In genomic region chr19:17863520-17864182, GRCh38 we compare ENCODE assay signal across 13 cellular contexts. TPM values are rescaled to one million over a fixed set of nuclear protein-coding genes. Genes with fewer than 3 reads are reported as not detected.
A peak's percentile ranks its signal among the peaks of the same experiment; 100 is the strongest.
DNase-seq lines count a peak whose midpoint lies in the region; ATAC-seq lines count a peak whose summit lies in the region.
"Had no signal": no experiment of that assay in that cellular context is flagged by ENCODE, and none has a peak within 500 bp of the region (broad histone marks: within the 10 kb centered on the region; RNA-seq: fewer than 3 reads in every experiment).

No MANE protein-coding gene starts in this region.

- peak overlapping the region; percentile 46 for H3K4me3 Mint-ChIP-seq in T-helper 2 cell treated with Interferon-gamma antibody and Interleukin-4, amounts not matched to agents 5 μg/mL and 100 μg/mL, for 36 hours
- peak overlapping the region; percentile 17 to 18 for H3K4me3 Mint-ChIP-seq in activated T-cell treated with anti-CD3 and anti-CD28 coated beads, Interleukin-2, amount 50 U/mL, for 72 hours
- H3K4me3 Mint-ChIP-seq in naive thymus-derived CD8-positive, alpha-beta T cell: peak overlapping the region in 4 of 10 donors; percentile 2 to 75 (median 20)
- H3K4me3 Mint-ChIP-seq: neural progenitor cell had no signal

- no peak for ATAC-seq in activated T-cell treated with anti-CD3 and anti-CD28 coated beads, Interleukin-2, amount 50 U/mL, for 72 hours (replicated peaks in 1 of 2)
- ATAC-seq in naive thymus-derived CD8-positive, alpha-beta T cell: no peak

- DNase-seq in T-helper 2 cell treated with Interferon-gamma antibody and Interleukin-4, amounts not matched to agents 5 μg/mL and 100 μg/mL, for 36 hours (ENCODE audit: low spot score): no peak
- no peak for DNase-seq in T-helper 2 cell
- peak; percentile 69 for DNase-seq in G401 (ENCODE audit: low spot score)
- no peak for DNase-seq in activated T-cell treated with anti-CD3 and anti-CD28 coated beads, Interleukin-2, amount 50 U/mL, for 72 hours
- DNase-seq in naive thymus-derived CD8-positive, alpha-beta T cell: no peak
- DNase-seq in effector CD8-positive, alpha-beta T cell (lab: John Stamatoyannopoulos, UW): no peak
- DNase-seq in DMS153 treated with DMSO at 0.1 percent for 48 hours (lab: John Stamatoyannopoulos, UW; ENCODE audit: unreplicated experiment): no peak
- no peak for DNase-seq in NOMO-1 (lab: John Stamatoyannopoulos, UW; ENCODE audit: unreplicated experiment in 2 of 2)
- DNase-seq: NCI-H1105 treated with DMSO at 0.1 percent for 48 hours; NCI-H774; stimulated activated naive CD4-positive, alpha-beta T cell had no signal

- POLR2A ChIA-PET in naive thymus-derived CD8-positive, alpha-beta T cell (lab: Charles Lee): interaction anchor here (1.1 to 4.0 kb wide), 3 partner anchors 8 to 137 kb away, joined by 3 to 12 read pairs (median 8); partner anchors contain the start of genes CCDC124 and SLC5A5

- H3K9me3 Mint-ChIP-seq in T-helper 2 cell treated with Interferon-gamma antibody and Interleukin-4, amounts not matched to agents 5 μg/mL and 100 μg/mL, for 36 hours: no peaks in the 10 kb centered on the region
- H3K9me3 Mint-ChIP-seq in activated T-cell treated with anti-CD3 and anti-CD28 coated beads, Interleukin-2, amount 50 U/mL, for 72 hours: no peaks in the 10 kb centered on the region
- no peaks in the 10 kb centered on the region for H3K9me3 Mint-ChIP-seq in naive thymus-derived CD8-positive, alpha-beta T cell
- H3K9me3 Mint-ChIP-seq: neural progenitor cell had no signal

- peaks cover 15% of the 10 kb centered on the region for H3K4me1 Mint-ChIP-seq in T-helper 2 cell treated with Interferon-gamma antibody and Interleukin-4, amounts not matched to agents 5 μg/mL and 100 μg/mL, for 36 hours (ENCODE audit: low read depth)
- H3K4me1 Mint-ChIP-seq in activated T-cell treated with anti-CD3 and anti-CD28 coated beads, Interleukin-2, amount 50 U/mL, for 72 hours (ENCODE audit: low read depth): peaks cover 36% of the 10 kb centered on the region
- H3K4me1 Mint-ChIP-seq in naive thymus-derived CD8-positive, alpha-beta T cell: peaks cover 21 to 35% (median 32%) of the 10 kb centered on the region in 4 donors

- in situ Hi-C loops in G401 (cut with HindIII; ENCODE audit: low sequenced_read_pairs): no loop called here

- no peaks in the 10 kb centered on the region for H3K27me3 Mint-ChIP-seq in T-helper 2 cell treated with Interferon-gamma antibody and Interleukin-4, amounts not matched to agents 5 μg/mL and 100 μg/mL, for 36 hours (ENCODE audit: low read depth)
- no peaks in the 10 kb centered on the region for H3K27me3 Mint-ChIP-seq in activated T-cell treated with anti-CD3 and anti-CD28 coated beads, Interleukin-2, amount 50 U/mL, for 72 hours (ENCODE audit: low read depth)
- no peaks in the 10 kb centered on the region for H3K27me3 Mint-ChIP-seq in naive thymus-derived CD8-positive, alpha-beta T cell

- H3K36me3 Mint-ChIP-seq in T-helper 2 cell treated with Interferon-gamma antibody and Interleukin-4, amounts not matched to agents 5 μg/mL and 100 μg/mL, for 36 hours (ENCODE audit: low read depth): peaks cover 56% of the 10 kb centered on the region
- peaks cover 14 to 17% of the 10 kb centered on the region in 2 donors for H3K36me3 Mint-ChIP-seq in activated T-cell treated with anti-CD3 and anti-CD28 coated beads, Interleukin-2, amount 50 U/mL, for 72 hours (ENCODE audit: insufficient read depth in 2 of 2)
- H3K36me3 Mint-ChIP-seq in naive thymus-derived CD8-positive, alpha-beta T cell: peaks cover 5 to 45% (median 6%) of the 10 kb centered on the region in 3 donors

- peak overlapping the region; percentile 36 for H3K27ac Mint-ChIP-seq in T-helper 2 cell treated with Interferon-gamma antibody and Interleukin-4, amounts not matched to agents 5 μg/mL and 100 μg/mL, for 36 hours
- peak overlapping the region; percentile 33 for H3K27ac Mint-ChIP-seq in activated T-cell treated with anti-CD3 and anti-CD28 coated beads, Interleukin-2, amount 50 U/mL, for 72 hours
- peak overlapping the region in 6 of 10 donors; percentile 15 to 70 (median 50) for H3K27ac Mint-ChIP-seq in naive thymus-derived CD8-positive, alpha-beta T cell
- H3K27ac Mint-ChIP-seq: neural progenitor cell had no signal

RNA-seq across cellular contexts. Expression of gene RPL18A, which starts 3.9 kb away (rescaled TPM):
- 1,064 and 1,396 TPM in 2 replicates for total RNA-seq in G401 (2014; rRNA removed; shearing (Covaris generic))
- 1,000 to 10,000 TPM; 2,983 to 3,463 TPM for total RNA-seq in activated T-cell treated with anti-CD3 and anti-CD28 coated beads, Interleukin-2, amount 50 U/mL, for 72 hours
- 1,000 to 10,000 TPM; 2,924 to 2,989 TPM for total RNA-seq in naive thymus-derived CD8-positive, alpha-beta T cell
- 1,000 to 10,000 TPM; 3,790 to 4,859 (median 4,546) TPM for polyA plus RNA-seq in naive thymus-derived CD8-positive, alpha-beta T cell

RNA-seq across cellular contexts. Expression of gene SLC5A5, which starts 8.1 kb away (rescaled TPM):
- total RNA-seq in G401 (2014; rRNA removed; shearing (Covaris generic)): 3.2 and 6.5 TPM in 2 replicates
- total RNA-seq in activated T-cell treated with anti-CD3 and anti-CD28 coated beads, Interleukin-2, amount 50 U/mL, for 72 hours: 1 to 10 TPM; 2.0 to 3.3 TPM
- total RNA-seq in naive thymus-derived CD8-positive, alpha-beta T cell: 1 to 10 TPM; 2.4 to 2.6 TPM
- 1 to 10 TPM in 2 of 3 donors, under 1 TPM in 1; 0.39 to 2.2 (median 1.4) TPM for polyA plus RNA-seq in naive thymus-derived CD8-positive, alpha-beta T cell
- total RNA-seq: A673 had no signal

RNA-seq across cellular contexts. Expression of gene JAK3, which starts 15.9 kb away (rescaled TPM):
- 3.2 and 4.6 TPM in 2 replicates for total RNA-seq in G401 (2014; rRNA removed; shearing (Covaris generic))
- total RNA-seq in activated T-cell treated with anti-CD3 and anti-CD28 coated beads, Interleukin-2, amount 50 U/mL, for 72 hours: 100 to 1,000 TPM; 235 to 247 TPM
- 100 to 1,000 TPM; 120 to 122 TPM for total RNA-seq in naive thymus-derived CD8-positive, alpha-beta T cell
- polyA plus RNA-seq in naive thymus-derived CD8-positive, alpha-beta T cell: 100 to 1,000 TPM in 2 of 3 donors, 10 to 100 TPM in 1; 78.7 to 122 (median 109) TPM

RNA-seq across cellular contexts. Expression of gene INSL3, which starts 42.3 kb away (rescaled TPM):
- total RNA-seq in G401 (2014; rRNA removed; shearing (Covaris generic)): not detected in 2 replicates
- 10 to 100 TPM in 1 of 2 donors, 1 to 10 TPM in 1; 6.8 to 12.5 TPM for total RNA-seq in activated T-cell treated with anti-CD3 and anti-CD28 coated beads, Interleukin-2, amount 50 U/mL, for 72 hours
- total RNA-seq in naive thymus-derived CD8-positive, alpha-beta T cell: 1 to 10 TPM; 2.7 to 3.6 TPM
- 1 to 10 TPM in 2 of 3 donors, under 1 TPM in 1; 0.97 to 3.0 (median 1.9) TPM for polyA plus RNA-seq in naive thymus-derived CD8-positive, alpha-beta T cell
- total RNA-seq: A673 had no signal

Comparison
In these comparisons a context has a peak if more than half of its experiments do, and no peak if none do; other contexts are left out.
1. RNA of gene JAK3, which starts 15.9 kb away (total RNA-seq): 235 to 247 TPM in activated T-cell treated with anti-CD3 and anti-CD28 coated beads, Interleukin-2, amount 50 U/mL, for 72 hours and 120 to 122 TPM in naive thymus-derived CD8-positive, alpha-beta T cell; 3.2 to 4.6 TPM in G401; every median in the first group is over 10 times any median in the second.
2. Peak in every context shown above with its lines, with median percentiles within 50 percentile points of each other: H3K27ac Mint-ChIP-seq.